In genomic region chr14:81436296-81437138, GRCh38 we compare ENCODE assay signal across 8 cellular contexts. TPM values are rescaled to one million over a fixed set of nuclear protein-coding genes. Genes with fewer than 3 reads are reported as not detected.
DNase-seq lines count a peak whose midpoint lies in the region; ATAC-seq and TF ChIP-seq lines count a peak whose summit lies in the region.

No MANE protein-coding gene starts in this region.

- H3K9me3 ChIP-seq in endodermal cell (ENCODE audit: control insufficient read depth, low read length): no peaks in the 10 kb centered on the region

- TF ChIP-seq CTCF in endodermal cell (conservative IDR thresholded peaks at IDR 0.05): no peak

- peak overlapping the region; percentile 62 for H3K4me3 Mint-ChIP-seq in activated CD4-positive, alpha-beta memory T cell treated with anti-CD3 and anti-CD28 coated beads, Interleukin-2, amount 10 ng/mL, durations not matched to agents 7 days and 5 days
- H3K4me3 Mint-ChIP-seq in endodermal cell: peak overlapping the region; percentile 70

- H3K27me3 Mint-ChIP-seq in activated CD4-positive, alpha-beta memory T cell treated with anti-CD3 and anti-CD28 coated beads, Interleukin-2, amount 10 ng/mL, durations not matched to agents 7 days and 5 days: peaks cover 77% of the 10 kb centered on the region
- peaks cover 74% of the 10 kb centered on the region for H3K27me3 Mint-ChIP-seq in endodermal cell (ENCODE audit: insufficient read depth)

- peak overlapping the region; percentile 83 for H3K4me3 ChIP-seq in endodermal cell (ENCODE audit: low read length)

- H3K4me1 Mint-ChIP-seq in activated CD4-positive, alpha-beta memory T cell treated with anti-CD3 and anti-CD28 coated beads, Interleukin-2, amount 10 ng/mL, durations not matched to agents 7 days and 5 days: peaks cover 10% of the 10 kb centered on the region
- peaks cover 26% of the 10 kb centered on the region for H3K4me1 Mint-ChIP-seq in endodermal cell

- ATAC-seq in GM18519 (IDR thresholded peaks at IDR 0.05; ENCODE audit: low FRiP score, unreplicated experiment) (peak; percentile 78), HG03066 (IDR thresholded peaks at IDR 0.05; ENCODE audit: low read depth, unreplicated experiment) (peak; percentile 68)

- no peaks in the 10 kb centered on the region for H3K9me3 Mint-ChIP-seq in activated CD4-positive, alpha-beta memory T cell treated with anti-CD3 and anti-CD28 coated beads, Interleukin-2, amount 10 ng/mL, durations not matched to agents 7 days and 5 days
- no peaks in the 10 kb centered on the region for H3K9me3 Mint-ChIP-seq in endodermal cell

- peaks cover 84% of the 10 kb centered on the region for H3K27me3 ChIP-seq in endodermal cell (ENCODE audit: control insufficient read depth, insufficient read depth, low read length, poor library complexity, severe bottlenecking)

- POLR2A ChIA-PET in activated CD4-positive, alpha-beta memory T cell treated with anti-CD3 and anti-CD28 coated beads, Interleukin-2, amount 10 ng/mL, durations not matched to agents 7 days and 5 days (lab: Charles Lee): no interaction called here

- H3K4me1 ChIP-seq in endodermal cell (ENCODE audit: control insufficient read depth, insufficient read depth, low read length): peaks cover 4% of the 10 kb centered on the region

- no peaks in the 10 kb centered on the region for H3K36me3 ChIP-seq in endodermal cell (ENCODE audit: control insufficient read depth, insufficient read depth, low read length)

- CTCF ChIA-PET in activated CD4-positive, alpha-beta memory T cell treated with anti-CD3 and anti-CD28 coated beads, Interleukin-2, amount 10 ng/mL, durations not matched to agents 7 days and 5 days (lab: Charles Lee): interaction anchor here (1.6 kb wide), 1 partner anchor 16 kb away, joined by 4 read pairs; no protein-coding TSS in a partner anchor

- DNase-seq in ACHN: peak; percentile 80
- DNase-seq in NCI-H226: peak; percentile 77
- peak; percentile 37 for DNase-seq in activated CD4-positive, alpha-beta memory T cell treated with anti-CD3 and anti-CD28 coated beads, Interleukin-2, amount 10 ng/mL, durations not matched to agents 7 days and 5 days
- peak; percentile 93 for DNase-seq in endodermal cell
- peak; percentile 68 to 88 for DNase-seq in lung microvascular endothelial cell (ENCODE audit: low read depth in 2 of 2)
- peak in 2 of 3 donors; percentile 17 to 33 for DNase-seq in stimulated activated CD4-positive, alpha-beta T cell treated with anti-CD3 and anti-CD28 coated beads, TNF-alpha, amount 100 ng/mL, for 48 hours (ENCODE audit: low read depth in 3 of 3)

- WGBS in endodermal cell (ENCODE audit: insufficient coverage in 1 of 2, insufficient read length in 1 of 2), 2 experiments: 3 to 8% methylated on average over 23 to 79 of the region's 79 CpGs

- H3K27ac Mint-ChIP-seq in activated CD4-positive, alpha-beta memory T cell treated with anti-CD3 and anti-CD28 coated beads, Interleukin-2, amount 10 ng/mL, durations not matched to agents 7 days and 5 days: no peak overlapping the region
- H3K27ac Mint-ChIP-seq in endodermal cell: no peak overlapping the region

- in situ Hi-C loops in ACHN (cut with HindIII; ENCODE audit: low pct_ligation_motif_present, low pct_unique_long_range_greater_than_20kb, low sequenced_read_pairs): no loop called here

- H3K9ac ChIP-seq in endodermal cell (ENCODE audit: extremely low read depth, low read length, poor library complexity, severe bottlenecking): no peak overlapping the region

- no peaks in the 10 kb centered on the region for H3K36me3 Mint-ChIP-seq in activated CD4-positive, alpha-beta memory T cell treated with anti-CD3 and anti-CD28 coated beads, Interleukin-2, amount 10 ng/mL, durations not matched to agents 7 days and 5 days (ENCODE audit: low read depth)
- H3K36me3 Mint-ChIP-seq in endodermal cell (ENCODE audit: low read depth): no peaks in the 10 kb centered on the region

- H3K27ac ChIP-seq in endodermal cell (ENCODE audit: low read depth, low read length): no peak overlapping the region

RNA-seq across cellular contexts. Expression of gene STON2, which starts 36.4 kb away (rescaled TPM):
- 1 to 10 TPM; 3.0 to 4.3 TPM for total RNA-seq in activated CD4-positive, alpha-beta memory T cell treated with anti-CD3 and anti-CD28 coated beads, Interleukin-2, amount 10 ng/mL, durations not matched to agents 7 days and 5 days
- 10 to 100 TPM; 37.2 to 43.9 TPM for total RNA-seq in endodermal cell
- 19.2 TPM for polyA plus RNA-seq in endodermal cell (2013, experiment 1 of 2)
- 22.6 TPM for polyA plus RNA-seq in endodermal cell (2013, experiment 2 of 2)
- total RNA-seq in lung microvascular endothelial cell: 49.0 and 175 TPM in 2 replicates

Comparison
In these comparisons a context has a peak if more than half of its experiments do, and no peak if none do; other contexts are left out.
1. DNase-seq: peak in every context shown above with its lines; median percentile 93 in endodermal cell; 80 in ACHN; 78 in lung microvascular endothelial cell; 77 in NCI-H226; 37 in activated CD4-positive, alpha-beta memory T cell treated with anti-CD3 and anti-CD28 coated beads, Interleukin-2, amount 10 ng/mL, durations not matched to agents 7 days and 5 days; 25 in stimulated activated CD4-positive, alpha-beta T cell treated with anti-CD3 and anti-CD28 coated beads, TNF-alpha, amount 100 ng/mL, for 48 hours.